In genomic region chr17:45018514-45019176, GRCh38 we compare ENCODE assay signal across 1 cellular context.
TF ChIP-seq lines count a peak whose summit lies in the region.

No MANE protein-coding gene starts in this region.

TF ChIP-seq in HCT116, 20 proteins besides CTCF, POLR2A, EP300 and RAD21 (continued from another document):
- TF ChIP-seq, protein P1, sequence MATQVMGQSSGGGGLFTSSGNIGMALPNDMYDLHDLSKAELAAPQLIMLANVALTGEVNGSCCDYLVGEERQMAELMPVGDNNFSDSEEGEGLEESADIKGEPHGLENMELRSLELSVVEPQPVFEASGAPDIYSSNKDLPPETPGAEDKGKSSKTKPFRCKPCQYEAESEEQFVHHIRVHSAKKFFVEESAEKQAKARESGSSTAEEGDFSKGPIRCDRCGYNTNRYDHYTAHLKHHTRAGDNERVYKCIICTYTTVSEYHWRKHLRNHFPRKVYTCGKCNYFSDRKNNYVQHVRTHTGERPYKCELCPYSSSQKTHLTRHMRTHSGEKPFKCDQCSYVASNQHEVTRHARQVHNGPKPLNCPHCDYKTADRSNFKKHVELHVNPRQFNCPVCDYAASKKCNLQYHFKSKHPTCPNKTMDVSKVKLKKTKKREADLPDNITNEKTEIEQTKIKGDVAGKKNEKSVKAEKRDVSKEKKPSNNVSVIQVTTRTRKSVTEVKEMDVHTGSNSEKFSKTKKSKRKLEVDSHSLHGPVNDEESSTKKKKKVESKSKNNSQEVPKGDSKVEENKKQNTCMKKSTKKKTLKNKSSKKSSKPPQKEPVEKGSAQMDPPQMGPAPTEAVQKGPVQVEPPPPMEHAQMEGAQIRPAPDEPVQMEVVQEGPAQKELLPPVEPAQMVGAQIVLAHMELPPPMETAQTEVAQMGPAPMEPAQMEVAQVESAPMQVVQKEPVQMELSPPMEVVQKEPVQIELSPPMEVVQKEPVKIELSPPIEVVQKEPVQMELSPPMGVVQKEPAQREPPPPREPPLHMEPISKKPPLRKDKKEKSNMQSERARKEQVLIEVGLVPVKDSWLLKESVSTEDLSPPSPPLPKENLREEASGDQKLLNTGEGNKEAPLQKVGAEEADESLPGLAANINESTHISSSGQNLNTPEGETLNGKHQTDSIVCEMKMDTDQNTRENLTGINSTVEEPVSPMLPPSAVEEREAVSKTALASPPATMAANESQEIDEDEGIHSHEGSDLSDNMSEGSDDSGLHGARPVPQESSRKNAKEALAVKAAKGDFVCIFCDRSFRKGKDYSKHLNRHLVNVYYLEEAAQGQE (IDR thresholded peaks at IDR 0.05; ENCODE audit: low read depth): no peak
- TF ChIP-seq JUND (IDR thresholded peaks at IDR 0.05) (no peak), SP1 (IDR thresholded peaks at IDR 0.05; ENCODE audit: low read depth) (no peak), ZFX (IDR thresholded peaks at IDR 0.05) (no peak), EZH2phosphoT487 (IDR thresholded peaks at IDR 0.05; ENCODE audit: borderline replicate concordance) (no peak), ZBTB33 (IDR thresholded peaks at IDR 0.05; ENCODE audit: extremely low read depth, insufficient replicate concordance, low read length) (no peak), EZH2 (IDR thresholded peaks at IDR 0.05) (no peak), ZNF274 (IDR thresholded peaks at IDR 0.05; ENCODE audit: low read depth, low read length) (no peak), EGR1 (IDR thresholded peaks at IDR 0.05; ENCODE audit: low read depth) (no peak)
- TF ChIP-seq, protein P2, sequence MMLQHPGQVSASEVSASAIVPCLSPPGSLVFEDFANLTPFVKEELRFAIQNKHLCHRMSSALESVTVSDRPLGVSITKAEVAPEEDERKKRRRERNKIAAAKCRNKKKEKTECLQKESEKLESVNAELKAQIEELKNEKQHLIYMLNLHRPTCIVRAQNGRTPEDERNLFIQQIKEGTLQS (IDR thresholded peaks at IDR 0.05): no peak
TF ChIP-seq in HCT116: peak in this region for 0.
